Comparison of ENCODE assay signal across 24 cellular contexts in genomic region chr10:44763331-44763730, GRCh38.
"Had no signal": no experiment of that assay in that cellular context is flagged by ENCODE, and none has a peak within 500 bp of the region (broad histone marks: within the 10 kb centered on the region; RNA-seq: fewer than 3 reads in every experiment).

No MANE protein-coding gene starts in this region.

- DNase-seq: stimulated activated CD4-positive, alpha-beta T cell treated with anti-CD3 and anti-CD28 coated beads, Interleukin-2, amount 100 ng/mL, for 48 hours; stimulated activated CD4-positive, alpha-beta T cell treated with anti-CD3 and anti-CD28 coated beads, Interleukin-4, amount 100 ng/mL, for 1 hour; stimulated activated CD4-positive, alpha-beta T cell treated with anti-CD3 and anti-CD28 coated beads, Interleukin-4, amount 100 ng/mL, for 24 hours; stimulated activated CD4-positive, alpha-beta T cell treated with anti-CD3 and anti-CD28 coated beads, Interleukin-4, amount 100 ng/mL, for 4 hours; stimulated activated CD8-positive, alpha-beta memory T cell treated with anti-CD3 and anti-CD28 coated beads, Interleukin-4, amount 100 ng/mL, for 48 hours; stimulated activated naive B cell treated with anti-CD40 and anti-IgM and Interleukin-4, amounts not matched to agents 10 μg/mL and 1 μg/mL and 100 μg/mL, for 72 hours; stimulated activated naive CD4-positive, alpha-beta T cell; stimulated activated naive CD4-positive, alpha-beta T cell treated with Interleukin-2 at 50 U/mL for 16 hours; stimulated activated naive CD8-positive, alpha-beta T cell treated with anti-CD3 and anti-CD28 coated beads, Interleukin-15, amount 100 ng/mL, for 72 hours; stimulated activated naive CD8-positive, alpha-beta T cell treated with anti-CD3 and anti-CD28 coated beads, Interleukin-15, Interleukin-2, amounts not matched to agents 100 U/mL and 50 U/mL, for 24 hours; stomach; substantia nigra; testis; thyroid gland; tibial artery; transverse colon; trophoblast cell; upper lobe of right lung; uterus had no signal

- H3K9me3 ChIP-seq: stomach, suprapubic skin, testis, thoracic aorta, thyroid gland, tibial artery, tibial nerve, transverse colon, upper lobe of left lung, upper lobe of right lung, uterus, vagina had no signal

- H3K4me1 ChIP-seq: stomach, suprapubic skin, testis, thyroid gland, tibial nerve, transverse colon, upper lobe of right lung, uterus, vagina had no signal

- H3K4me3 ChIP-seq: stomach, suprapubic skin, testis, thoracic aorta, thyroid gland, tibial artery, tibial nerve, transverse colon, upper lobe of left lung, upper lobe of right lung, uterus, vagina had no signal

- H3K27me3 ChIP-seq: stomach, suprapubic skin, testis, thyroid gland, tibial artery, tibial nerve, transverse colon, upper lobe of left lung, upper lobe of right lung, uterus, vagina had no signal

- H3K36me3 ChIP-seq: stomach, suprapubic skin, thoracic aorta, thyroid gland, tibial artery, tibial nerve, transverse colon, upper lobe of left lung, upper lobe of right lung, uterus, vagina had no signal

- H3K27ac ChIP-seq: stomach, suprapubic skin, testis, thoracic aorta, thyroid gland, tibial artery, tibial nerve, transverse colon, upper lobe of left lung, upper lobe of right lung, uterus, vagina had no signal
